ENCODE assay signal across 7 cellular contexts in genomic region chr10:38395465-38395864, GRCh38.
A peak's percentile ranks its signal among the peaks of the same experiment; 100 is the strongest.
DNase-seq lines count a peak whose midpoint lies in the region; ATAC-seq and TF ChIP-seq lines count a peak whose summit lies in the region.
"Not testable (repeated sequence)": the region's sequence is repeated elsewhere in the genome, so short reads cannot be mapped to it uniquely, and the experiment has no call there.

No MANE protein-coding gene starts in this region.

- not testable (repeated sequence) for H3K4me1 ChIP-seq in heart right ventricle; left ventricle myocardium inferior; thoracic aorta (ENCODE audit: control insufficient read depth in 1 of 2, low read depth in 2 of 2)

- not testable (repeated sequence) for H3K27me3 ChIP-seq in heart right ventricle; left ventricle myocardium inferior (ENCODE audit: low read depth); thoracic aorta (replicated peaks; ENCODE audit: insufficient read depth)

- H3K27ac ChIP-seq in coronary artery (peak overlapping the region; percentile 22 to 50), heart right ventricle (peak overlapping the region in 2 of 10 donors; percentile 44 to 49), left ventricle myocardium inferior (replicated peaks) (peak overlapping the region; percentile 48), thoracic aorta (peak overlapping the region in 1 of 2 donors; percentile 53)

- intact Hi-C loops in heart right ventricle (cut with DNase I); left ventricle myocardium inferior (cut with micrococcal nuclease); sciatic nerve (cut with DNase I): not testable (repeated sequence)

- H3K9me3 ChIP-seq in heart right ventricle; left ventricle myocardium inferior (replicated peaks); thoracic aorta: not testable (repeated sequence)

- WGBS in heart right ventricle, 2 donors: 56 to 80% methylated on average over 1 of the region's 1 CpG

- DNase-seq in HCEC 1CT (peak; percentile 0), fibroblast of peridontal ligament (ENCODE audit: extremely low read depth) (peak; percentile 19)
- not testable (repeated sequence) for DNase-seq in coronary artery (ENCODE audit: low spot score); heart right ventricle; left ventricle myocardium inferior; sciatic nerve (ENCODE audit: low spot score); thoracic aorta (ENCODE audit: low spot score)

- ATAC-seq in heart right ventricle: peak in 5 of 8 donors; percentile 17 to 70 (median 52)
- peak; percentile 57 for ATAC-seq in sciatic nerve
- peak; percentile 69 for ATAC-seq in thoracic aorta (ENCODE audit: insufficient number of reproducible peaks, low FRiP score, low read depth)

- not testable (repeated sequence) for TF ChIP-seq CTCF in coronary artery (IDR thresholded peaks at IDR 0.05); heart right ventricle (IDR thresholded peaks at IDR 0.05); left ventricle myocardium inferior (IDR thresholded peaks at IDR 0.05; ENCODE audit: borderline replicate concordance); thoracic aorta (IDR thresholded peaks at IDR 0.05)

- not testable (repeated sequence) for H3K4me3 ChIP-seq in coronary artery, heart right ventricle, left ventricle myocardium inferior, thoracic aorta

- not testable (repeated sequence) for H3K36me3 ChIP-seq in heart right ventricle, left ventricle myocardium inferior, thoracic aorta
